22 cellular contexts compared by ENCODE assay signal in the genomic region with DNA sequence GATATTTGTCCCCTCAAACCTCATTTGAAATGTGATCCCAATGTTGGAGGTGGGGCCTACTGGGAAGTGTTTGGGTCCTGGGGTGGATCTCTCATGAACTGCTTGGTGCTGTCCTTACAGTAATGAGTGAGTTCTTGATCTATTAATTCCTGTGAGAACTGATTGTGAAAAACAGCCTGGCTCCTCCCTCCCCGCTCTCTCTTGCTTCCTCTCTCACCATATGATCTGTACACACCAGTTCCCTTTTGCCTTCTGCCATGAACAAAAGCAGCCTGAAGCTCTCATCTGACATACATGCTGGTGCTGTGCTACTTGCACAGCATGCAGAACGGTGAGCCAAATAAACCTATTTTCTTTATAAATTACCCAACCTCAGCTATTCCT. TPM values are rescaled to one million over a fixed set of nuclear protein-coding genes. Genes with fewer than 3 reads are reported as not detected.
DNase-seq lines count a peak whose midpoint lies in the region; ATAC-seq lines count a peak whose summit lies in the region.
"Had no signal": no experiment of that assay in that cellular context is flagged by ENCODE, and none has a peak within 500 bp of the region (broad histone marks: within the 10 kb centered on the region; RNA-seq: fewer than 3 reads in every experiment).

No MANE protein-coding gene starts in this region.

- no peaks in the 10 kb centered on the region for H3K36me3 Mint-ChIP-seq in stimulated activated effector memory CD8-positive, alpha-beta T cell treated with anti-CD3 and anti-CD28 coated beads, Interleukin-12 subunit alpha, Interleukin-12 subunit beta, amount 100 ng/mL, for 72 hours

- H3K4me1 Mint-ChIP-seq in stimulated activated effector memory CD8-positive, alpha-beta T cell treated with anti-CD3 and anti-CD28 coated beads, Interleukin-12 subunit alpha, Interleukin-12 subunit beta, amount 100 ng/mL, for 72 hours, result no peaks in the 10 kb centered on the region
- H3K4me1 Mint-ChIP-seq: nephron progenitor cell had no signal

- H3K9me3 Mint-ChIP-seq in stimulated activated effector memory CD8-positive, alpha-beta T cell treated with anti-CD3 and anti-CD28 coated beads, Interleukin-12 subunit alpha, Interleukin-12 subunit beta, amount 100 ng/mL, for 72 hours, result no peaks in the 10 kb centered on the region
- H3K9me3 Mint-ChIP-seq: nephron progenitor cell had no signal

- no peaks in the 10 kb centered on the region for H3K27me3 ChIP-seq in MG63
- H3K27me3 ChIP-seq: BLaER1 treated with 17β-estradiol and CSF1 and Interleukin-3, amounts not matched to agents 10 nM and 100 nM; esophagus muscularis mucosa; right lobe of liver had no signal

- H3K36me3 ChIP-seq in MG63, result no peaks in the 10 kb centered on the region
- H3K36me3 ChIP-seq: BLaER1 treated with 17β-estradiol and CSF1 and Interleukin-3, amounts not matched to agents 10 nM and 100 nM; esophagus muscularis mucosa; left ventricle myocardium inferior; right lobe of liver had no signal

- no peak overlapping the region for H3K4me3 Mint-ChIP-seq in stimulated activated effector memory CD8-positive, alpha-beta T cell treated with anti-CD3 and anti-CD28 coated beads, Interleukin-12 subunit alpha, Interleukin-12 subunit beta, amount 100 ng/mL, for 72 hours
- H3K4me3 Mint-ChIP-seq: nephron progenitor cell had no signal

- H3K9me3 ChIP-seq in MG63, result no peaks in the 10 kb centered on the region
- H3K9me3 ChIP-seq: BLaER1 treated with 17β-estradiol and CSF1 and Interleukin-3, amounts not matched to agents 10 nM and 100 nM; esophagus muscularis mucosa; left ventricle myocardium inferior; right lobe of liver had no signal

- peak overlapping the region; percentile 27 for H3K27ac ChIP-seq in epithelial cell of prostate
- H3K27ac ChIP-seq: esophagus muscularis mucosa, left ventricle myocardium inferior, right lobe of liver had no signal

- DNase-seq in Kasumi-1 (lab: John Stamatoyannopoulos, UW), result peak; percentile 43 to 49
- no peak for DNase-seq in epithelial cell of prostate (ENCODE audit: low read depth, low spot score)
- DNase-seq in MG63, result no peak
- DNase-seq in stimulated activated effector memory CD8-positive, alpha-beta T cell treated with anti-CD3 and anti-CD28 coated beads, Interleukin-12 subunit alpha, Interleukin-12 subunit beta, amount 100 ng/mL, for 72 hours (ENCODE audit: low spot score in 2 of 2), result no peak
- no peak for DNase-seq in germinal center (ENCODE audit: low spot score)
- no peak for DNase-seq in NK-92 (lab: John Stamatoyannopoulos, UW; ENCODE audit: unreplicated experiment)
- DNase-seq: activated CD4-positive, alpha-beta T cell treated with anti-CD3 and anti-CD28 coated beads for 48 hours; activated T-cell treated with anti-CD3 and anti-CD28 coated beads, Interleukin-2, amount 50 U/mL, for 48 hours; cortex of kidney; hypothalamus; left ventricle myocardium inferior; NCI-H2171; nephron progenitor cell; right lobe of liver; stimulated activated naive CD8-positive, alpha-beta T cell treated with anti-CD3 and anti-CD28 coated beads, Interleukin-15, Interleukin-2, amounts not matched to agents 100 U/mL and 50 U/mL, for 24 hours; SW 1271 had no signal

- no peak overlapping the region for H3K4me3 ChIP-seq in MG63
- H3K4me3 ChIP-seq: BLaER1 treated with 17β-estradiol and CSF1 and Interleukin-3, amounts not matched to agents 10 nM and 100 nM; esophagus muscularis mucosa; left ventricle myocardium inferior; right lobe of liver had no signal

- H3K27ac Mint-ChIP-seq in stimulated activated effector memory CD8-positive, alpha-beta T cell treated with anti-CD3 and anti-CD28 coated beads, Interleukin-12 subunit alpha, Interleukin-12 subunit beta, amount 100 ng/mL, for 72 hours, result no peak overlapping the region
- H3K27ac Mint-ChIP-seq: nephron progenitor cell had no signal

- ATAC-seq in GM18858 (IDR thresholded peaks at IDR 0.05; ENCODE audit: unreplicated experiment), result peak; percentile 57
- ATAC-seq in GM21786 (IDR thresholded peaks at IDR 0.05; ENCODE audit: unreplicated experiment), result peak; percentile 56
- no peak for ATAC-seq in stimulated activated effector memory CD8-positive, alpha-beta T cell treated with anti-CD3 and anti-CD28 coated beads, Interleukin-12 subunit alpha, Interleukin-12 subunit beta, amount 100 ng/mL, for 72 hours
- ATAC-seq: stimulated activated naive CD8-positive, alpha-beta T cell treated with anti-CD3 and anti-CD28 coated beads, Interleukin-15, Interleukin-2, amounts not matched to agents 100 U/mL and 50 U/mL, for 24 hours had no signal

RNA-seq across cellular contexts. Expression of a gene that starts 11.2 kb away (rescaled TPM):
- not detected in 2 replicates for total RNA-seq in MG63 (2014; rRNA removed; shearing (Covaris generic); ENCODE audit: low replicate concordance)
- total RNA-seq: esophagus muscularis mucosa, MCF 10A, OCI-LY7, right lobe of liver had no signal

RNA-seq across cellular contexts. Expression of a gene that starts 15.6 kb away (rescaled TPM):
- 4.2 and 8.1 TPM in 2 replicates for total RNA-seq in MG63 (2014; rRNA removed; shearing (Covaris generic); ENCODE audit: low replicate concordance)

Comparison
In these comparisons a context has a peak if more than half of its experiments do, and no peak if none do; other contexts are left out.
1. DNase-seq: peak in Kasumi-1 (2 of 2); none in epithelial cell of prostate (single experiment), MG63 (single experiment), stimulated activated effector memory CD8-positive, alpha-beta T cell treated with anti-CD3 and anti-CD28 coated beads, Interleukin-12 subunit alpha, Interleukin-12 subunit beta, amount 100 ng/mL, for 72 hours (0 of 2), germinal center (single experiment) and NK-92 (single experiment).